Comparison of ENCODE assay signal across 26 cellular contexts in genomic region chr10:129936266-129936922, GRCh38. TPM values are rescaled to one million over a fixed set of nuclear protein-coding genes. Genes with fewer than 3 reads are reported as not detected.
"Had no signal": no experiment of that assay in that cellular context is flagged by ENCODE, and none has a peak within 500 bp of the region (broad histone marks: within the 10 kb centered on the region; RNA-seq: fewer than 3 reads in every experiment).

No MANE protein-coding gene starts in this region.

- H3K9me3 Mint-ChIP-seq: activated B cell treated with CpG ODN at 0.5 μM for 24 hours; activated T-cell treated with anti-CD3 and anti-CD28 coated beads, Interleukin-2, amount 50 U/mL, for 24 hours; activated T-helper 17 cell treated with anti-CD3 and anti-CD28 coated beads, Interleukin-2, amount 50 U/mL, for 72 hours; dendritic cell treated with granulocyte-macrophage colony-stimulating factor and Interleukin-4, amounts not matched to agents 40 ng/mL and 50 ng/mL, for 4 days; immature natural killer cell; memory B cell; nephron progenitor cell; T-helper 1 cell treated with Interleukin-12 subunit alpha and Interleukin-12 subunit beta and Interleukin-4 antibody, amounts not matched to agents 30 μg/mL and 1 μg/mL, for 36 hours had no signal

- H3K4me3 Mint-ChIP-seq: activated B cell treated with CpG ODN at 0.5 μM for 24 hours; activated CD4-positive, alpha-beta T cell treated with anti-CD3 and anti-CD28 coated beads for 36 hours; activated T-cell treated with anti-CD3 and anti-CD28 coated beads, Interleukin-2, amount 50 U/mL, for 24 hours; activated T-helper 17 cell treated with anti-CD3 and anti-CD28 coated beads, Interleukin-2, amount 50 U/mL, for 72 hours; dendritic cell treated with granulocyte-macrophage colony-stimulating factor and Interleukin-4, amounts not matched to agents 40 ng/mL and 50 ng/mL, for 4 days; immature natural killer cell; memory B cell; nephron progenitor cell; T-helper 1 cell treated with Interleukin-12 subunit alpha and Interleukin-12 subunit beta and Interleukin-4 antibody, amounts not matched to agents 30 μg/mL and 1 μg/mL, for 36 hours had no signal

- H3K4me3 ChIP-seq: hepatocyte, mucosa of descending colon, tibial artery had no signal

- DNase-seq: activated B cell treated with CpG ODN at 0.5 μM for 24 hours; activated CD4-positive, alpha-beta T cell treated with anti-CD3 and anti-CD28 coated beads for 36 hours; activated CD4-positive, alpha-beta T cell treated with anti-CD3 and anti-CD28 coated beads, Interleukin-2, amount 50 U/mL, for 4 hours; activated CD8-positive, alpha-beta memory T cell treated with anti-CD3 and anti-CD28 coated beads for 24 hours; activated CD8-positive, alpha-beta memory T cell treated with anti-CD3 and anti-CD28 coated beads, Interleukin-2, amount 50 U/mL, for 4 hours; activated naive CD4-positive, alpha-beta T cell treated with Interleukin-2 at 50 U/mL for 16 hours; activated T-cell treated with anti-CD3 and anti-CD28 coated beads, Interleukin-2, amount 50 U/mL, for 24 hours; amygdala; effector CD4-positive, alpha-beta T cell; erythroblast; foreskin fibroblast; immature natural killer cell; left ventricle myocardium superior; nephron progenitor cell; nucleus accumbens; stimulated activated CD4-positive, alpha-beta T cell treated with anti-CD3 and anti-CD28 coated beads, Interleukin-4, amount 100 ng/mL, for 1 hour; stimulated activated naive CD4-positive, alpha-beta T cell treated with Interleukin-2 at 50 U/mL for 16 hours; T1000 had no signal

- H3K4me1 ChIP-seq: tibial artery had no signal

- H3K27ac Mint-ChIP-seq: activated B cell treated with CpG ODN at 0.5 μM for 24 hours; activated CD4-positive, alpha-beta T cell treated with anti-CD3 and anti-CD28 coated beads for 36 hours; activated T-cell treated with anti-CD3 and anti-CD28 coated beads, Interleukin-2, amount 50 U/mL, for 24 hours; activated T-helper 17 cell treated with anti-CD3 and anti-CD28 coated beads, Interleukin-2, amount 50 U/mL, for 72 hours; dendritic cell treated with granulocyte-macrophage colony-stimulating factor and Interleukin-4, amounts not matched to agents 40 ng/mL and 50 ng/mL, for 4 days; immature natural killer cell; memory B cell; nephron progenitor cell; T-helper 1 cell treated with Interleukin-12 subunit alpha and Interleukin-12 subunit beta and Interleukin-4 antibody, amounts not matched to agents 30 μg/mL and 1 μg/mL, for 36 hours had no signal

- H3K27me3 Mint-ChIP-seq: activated CD4-positive, alpha-beta T cell treated with anti-CD3 and anti-CD28 coated beads for 36 hours; dendritic cell treated with granulocyte-macrophage colony-stimulating factor and Interleukin-4, amounts not matched to agents 40 ng/mL and 50 ng/mL, for 4 days had no signal

- H3K36me3 ChIP-seq: tibial artery had no signal

- H3K36me3 Mint-ChIP-seq: immature natural killer cell, memory B cell had no signal

- ATAC-seq: activated CD4-positive, alpha-beta T cell treated with anti-CD3 and anti-CD28 coated beads for 36 hours; activated T-helper 17 cell treated with anti-CD3 and anti-CD28 coated beads, Interleukin-2, amount 50 U/mL, for 72 hours; left ventricle myocardium superior; mucosa of descending colon had no signal

- H3K4me1 Mint-ChIP-seq: activated B cell treated with CpG ODN at 0.5 μM for 24 hours; activated CD4-positive, alpha-beta T cell treated with anti-CD3 and anti-CD28 coated beads for 36 hours; activated T-helper 17 cell treated with anti-CD3 and anti-CD28 coated beads, Interleukin-2, amount 50 U/mL, for 72 hours; immature natural killer cell had no signal

- H3K27me3 ChIP-seq: hepatocyte, tibial artery had no signal

- H3K9me3 ChIP-seq: mucosa of descending colon, tibial artery had no signal

- H3K27ac ChIP-seq: hepatocyte, tibial artery had no signal

RNA-seq across cellular contexts. Expression of gene EBF3, which starts 27.7 kb away (rescaled TPM):
- total RNA-seq: activated B cell treated with CpG ODN at 0.5 μM for 24 hours; activated CD4-positive, alpha-beta T cell treated with anti-CD3 and anti-CD28 coated beads for 36 hours; activated T-helper 17 cell treated with anti-CD3 and anti-CD28 coated beads, Interleukin-2, amount 50 U/mL, for 72 hours; kidney epithelial cell had no signal
